ENCODE assay signal across 8 cellular contexts in the genomic region with DNA sequence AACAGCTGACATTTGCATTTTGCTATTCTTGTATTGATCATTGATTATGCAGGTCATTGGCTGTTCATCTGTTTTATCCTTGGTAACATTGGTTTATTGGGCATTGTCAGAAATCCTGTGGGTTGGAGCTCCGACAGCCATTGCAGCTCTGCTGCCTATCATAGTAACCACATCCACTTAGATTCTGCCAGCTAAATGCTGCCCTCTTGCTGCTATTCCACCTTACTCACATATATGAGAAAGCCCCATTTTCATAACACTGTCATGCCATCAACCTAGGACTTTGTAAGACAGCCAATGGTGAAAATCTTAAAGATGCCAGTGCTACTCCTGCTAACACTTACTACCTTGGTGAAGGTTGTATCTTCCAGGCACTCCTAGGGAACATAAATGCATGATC.
DNase-seq lines count a peak whose midpoint lies in the region; ATAC-seq and TF ChIP-seq lines count a peak whose summit lies in the region.
"Had no signal": no experiment of that assay in that cellular context is flagged by ENCODE, and none has a peak within 500 bp of the region (broad histone marks: within the 10 kb centered on the region; RNA-seq: fewer than 3 reads in every experiment).

No MANE protein-coding gene starts in this region.

- no peaks in the 10 kb centered on the region for H3K4me1 Mint-ChIP-seq in HFFc6 (ENCODE audit: low read depth)

- TF ChIP-seq POLR2A in stomach (IDR thresholded peaks at IDR 0.05), result no peak

- no peak overlapping the region for H2AFZ ChIP-seq in smooth muscle cell (ENCODE audit: low read depth)

- DNase-seq in ELR (ENCODE audit: low read depth), result peak; percentile 7
- peak; percentile 17 for DNase-seq in HFFc6
- no peak for DNase-seq in smooth muscle cell (lab: John Stamatoyannopoulos, UW; ENCODE audit: unreplicated experiment)
- no peak for DNase-seq in stomach
- DNase-seq: IMR-90 had no signal

- TF ChIP-seq RAD21 in liver (IDR thresholded peaks at IDR 0.05), result peak; percentile 16 to 47

- no peaks in the 10 kb centered on the region for H4K20me1 ChIP-seq in smooth muscle cell (ENCODE audit: low read depth)

- H3K9me3 Mint-ChIP-seq in HFFc6, result no peaks in the 10 kb centered on the region

- no peak overlapping the region for H3K27ac ChIP-seq in VCaP
- H3K27ac ChIP-seq in liver (ENCODE audit: low read depth in 1 of 2, low read length in 2 of 2), result no peak overlapping the region
- H3K27ac ChIP-seq in smooth muscle cell (ENCODE audit: low read depth), result no peak overlapping the region
- no peak overlapping the region for H3K27ac ChIP-seq in stomach

- H3K4me2 ChIP-seq in smooth muscle cell, result no peak overlapping the region

- H3K27me3 ChIP-seq in liver (ENCODE audit: control insufficient read depth in 4 of 4, insufficient read depth in 4 of 4, low read length in 3 of 4) (no peaks in the 10 kb centered on the region), smooth muscle cell (ENCODE audit: low read depth) (no peaks in the 10 kb centered on the region), stomach (no peaks in the 10 kb centered on the region)

- H3F3A ChIP-seq in smooth muscle cell (ENCODE audit: low read depth), result no peaks in the 10 kb centered on the region

- H3K36me3 ChIP-seq in liver (ENCODE audit: control insufficient read depth in 4 of 4, insufficient read depth in 3 of 4, low read depth in 1 of 4, low read length in 3 of 4) (no peaks in the 10 kb centered on the region), smooth muscle cell (ENCODE audit: low read depth) (no peaks in the 10 kb centered on the region), stomach (no peaks in the 10 kb centered on the region)

- no peaks in the 10 kb centered on the region for H3K79me2 ChIP-seq in smooth muscle cell (ENCODE audit: low read depth)

- H3K27ac Mint-ChIP-seq in HFFc6, result no peak overlapping the region

- H3K4me3 ChIP-seq in liver (ENCODE audit: low read depth in 1 of 3, low read length in 3 of 3) (no peak overlapping the region), smooth muscle cell (no peak overlapping the region), stomach (no peak overlapping the region)

- no peaks in the 10 kb centered on the region for H3K4me1 ChIP-seq in liver (ENCODE audit: control insufficient read depth in 4 of 4, insufficient read depth in 4 of 4, low read length in 3 of 4)
- H3K4me1 ChIP-seq in smooth muscle cell (ENCODE audit: low read depth), result no peaks in the 10 kb centered on the region
- no peaks in the 10 kb centered on the region for H3K4me1 ChIP-seq in stomach

- no peak overlapping the region for H3K4me3 Mint-ChIP-seq in HFFc6

- TF ChIP-seq EP300 in stomach (IDR thresholded peaks at IDR 0.05), result no peak

- intact Hi-C loops in stomach (cut with DNase I; ENCODE audit: low total_unique reads), result no loop called here

- H3K9me3 ChIP-seq in liver (ENCODE audit: control insufficient read depth in 4 of 4, low read length in 3 of 4) (no peaks in the 10 kb centered on the region), smooth muscle cell (replicated peaks; ENCODE audit: low read depth) (no peaks in the 10 kb centered on the region), stomach (no peaks in the 10 kb centered on the region)

- WGBS in liver, result 61% methylated on average over 1 of the region's 1 CpG
- WGBS in smooth muscle cell (ENCODE audit: low lambda C conversion rate), result 35% methylated on average over 1 of the region's 1 CpG
- 36 to 49% (median 44%) methylated on average over 1 of the region's 1 CpG for WGBS in stomach, 5 donors

- no peak overlapping the region for H3K9ac ChIP-seq in liver (ENCODE audit: low read depth in 1 of 2, low read length in 2 of 2)
- no peak overlapping the region for H3K9ac ChIP-seq in smooth muscle cell (ENCODE audit: low read depth)

- peaks cover 13% of the 10 kb centered on the region for H3K27me3 Mint-ChIP-seq in HFFc6 (ENCODE audit: insufficient read depth)

- TF ChIP-seq CTCF in HFFc6 (IDR thresholded peaks at IDR 0.05) (peak; percentile 61; the same call in 1 of the 2 replicates), VCaP (conservative IDR thresholded peaks at IDR 0.05) (peak; percentile 89), liver (IDR thresholded peaks at IDR 0.05; ENCODE audit: low read depth, low read length, missing input control) (no peak), smooth muscle cell (IDR thresholded peaks at IDR 0.05; ENCODE audit: borderline replicate concordance, insufficient read depth, poor library complexity, severe bottlenecking) (no peak), stomach (IDR thresholded peaks at IDR 0.05) (peak in 2 of 7 experiments; percentile 13 to 23)

- no peaks in the 10 kb centered on the region for H3K36me3 Mint-ChIP-seq in HFFc6 (ENCODE audit: low read depth)

- no peak for ATAC-seq in GM21723 (IDR thresholded peaks at IDR 0.05; ENCODE audit: unreplicated experiment)

TF ChIP-seq in liver, 16 proteins besides CTCF, POLR2A, EP300 and RAD21:
- no peak for TF ChIP-seq FOXA2 (IDR thresholded peaks at IDR 0.05)
- TF ChIP-seq JUND (IDR thresholded peaks at IDR 0.05), result no peak
- no peak for TF ChIP-seq YY1 (IDR thresholded peaks at IDR 0.05)
- no peak for TF ChIP-seq REST (IDR thresholded peaks at IDR 0.05)
- TF ChIP-seq NR2F2 (IDR thresholded peaks at IDR 0.05), result no peak
- no peak for TF ChIP-seq MAX (IDR thresholded peaks at IDR 0.05)
- TF ChIP-seq HNF4G (IDR thresholded peaks at IDR 0.05), result no peak
- TF ChIP-seq EGR1 (IDR thresholded peaks at IDR 0.05; ENCODE audit: low read depth in 2 of 2), result no peak
- TF ChIP-seq HNF4A (conservative IDR thresholded peaks at IDR 0.05), result no peak

Comparison
In these comparisons a context has a peak if more than half of its experiments do, and no peak if none do; other contexts are left out.
1. DNase-seq: peak in ELR (single experiment) and HFFc6 (single experiment); none in smooth muscle cell (single experiment) and stomach (single experiment).
2. CTCF ChIP-seq: peak in HFFc6 (single experiment) and VCaP (single experiment); none in liver (single experiment) and smooth muscle cell (single experiment).